ENCODE assay signal across 8 cellular contexts in genomic region chr9:96875460-96876142, GRCh38. TPM values are rescaled to one million over a fixed set of nuclear protein-coding genes. Genes with fewer than 3 reads are reported as not detected.
DNase-seq lines count a peak whose midpoint lies in the region; ATAC-seq and TF ChIP-seq lines count a peak whose summit lies in the region.

No MANE protein-coding gene starts in this region.

- H3K9ac ChIP-seq in OCI-LY3 (ENCODE audit: low read length), result peak overlapping the region; percentile 59

- peak overlapping the region; percentile 79 for H3K4me2 ChIP-seq in OCI-LY3 (ENCODE audit: low read length)

- no peaks in the 10 kb centered on the region for H3K9me3 Mint-ChIP-seq in activated naive CD4-positive, alpha-beta T cell treated with anti-CD3 and anti-CD28 coated beads, Interleukin-2, amount 50 U/mL, for 72 hours

- H3K36me3 Mint-ChIP-seq in activated naive CD4-positive, alpha-beta T cell treated with anti-CD3 and anti-CD28 coated beads, Interleukin-2, amount 50 U/mL, for 72 hours, result peaks cover 8 to 14% of the 10 kb centered on the region in 2 donors

- H3K4me1 ChIP-seq in OCI-LY3 (ENCODE audit: low read length), result peaks cover 19% of the 10 kb centered on the region

- H3K9me3 ChIP-seq in OCI-LY3 (ENCODE audit: insufficient read depth, low read length), result no peaks in the 10 kb centered on the region

- H3K27ac Mint-ChIP-seq in activated naive CD4-positive, alpha-beta T cell treated with anti-CD3 and anti-CD28 coated beads, Interleukin-2, amount 50 U/mL, for 72 hours, result peak overlapping the region; percentile 73 to 84

- no peak overlapping the region for H3K27ac ChIP-seq in OCI-LY3 (ENCODE audit: low read length)

- H2AFZ ChIP-seq in OCI-LY3 (ENCODE audit: low read depth, low read length), result peak overlapping the region; percentile 96

- intact Hi-C loops in Right ventricle myocardium inferior (cut with DNase I), result no loop called here

- no peaks in the 10 kb centered on the region for H3K79me2 ChIP-seq in OCI-LY3 (ENCODE audit: low read length)

- TF ChIP-seq CTCF in OCI-LY3 (IDR thresholded peaks at IDR 0.05; ENCODE audit: low read depth, low read length), result peak; percentile 52

- H3K27me3 ChIP-seq in OCI-LY3 (ENCODE audit: low read depth, low read length), result no peaks in the 10 kb centered on the region

- ATAC-seq in GM21447 (IDR thresholded peaks at IDR 0.05; ENCODE audit: unreplicated experiment) (peak; percentile 61), Right ventricle myocardium inferior (peak; percentile 71)
- peak; percentile 30 to 70 for ATAC-seq in activated naive CD4-positive, alpha-beta T cell treated with anti-CD3 and anti-CD28 coated beads, Interleukin-2, amount 50 U/mL, for 72 hours

- H3K4me3 ChIP-seq in OCI-LY3 (ENCODE audit: low read length), result peak overlapping the region; percentile 80

- no peaks in the 10 kb centered on the region for H3K36me3 ChIP-seq in OCI-LY3 (replicated peaks; ENCODE audit: low read depth, low read length)

- DNase-seq in DMS53 (lab: John Stamatoyannopoulos, UW) (peak; percentile 92), HuH-7.5 (ENCODE audit: low spot score) (peak; percentile 86), Right ventricle myocardium inferior (ENCODE audit: missing footprints) (no peak), occipital lobe (lab: John Stamatoyannopoulos, UW) (peak; percentile 44), amniotic stem cell (lab: John Stamatoyannopoulos, UW) (no peak)
- DNase-seq in activated naive CD4-positive, alpha-beta T cell treated with anti-CD3 and anti-CD28 coated beads, Interleukin-2, amount 50 U/mL, for 72 hours (ENCODE audit: low spot score in 2 of 2), result peak in 1 of 2 donors; percentile 48

- H4K20me1 ChIP-seq in OCI-LY3 (ENCODE audit: insufficient read depth, low read length), result no peaks in the 10 kb centered on the region

RNA-seq across cellular contexts. Expression of gene ZNF782, which starts 21.3 kb away (rescaled TPM):
- total RNA-seq in activated naive CD4-positive, alpha-beta T cell treated with anti-CD3 and anti-CD28 coated beads, Interleukin-2, amount 50 U/mL, for 72 hours, result 1 to 10 TPM; 4.0 to 6.8 TPM
- 3.1 TPM for total RNA-seq in Right ventricle myocardium inferior
- total RNA-seq in occipital lobe, result 41.2 TPM

RNA-seq across cellular contexts. Expression of gene NUTM2G, which starts 53.0 kb away (rescaled TPM):
- not detected for total RNA-seq in activated naive CD4-positive, alpha-beta T cell treated with anti-CD3 and anti-CD28 coated beads, Interleukin-2, amount 50 U/mL, for 72 hours
- total RNA-seq in Right ventricle myocardium inferior (not detected), occipital lobe (not detected)

Comparison
In these comparisons a context has a peak if more than half of its experiments do, and no peak if none do; other contexts are left out.
1. DNase-seq: peak in DMS53 (single experiment), HuH-7.5 (single experiment) and occipital lobe (single experiment); none in Right ventricle myocardium inferior (single experiment) and amniotic stem cell (single experiment).
2. Peak in every context shown above with its lines, with median percentiles within 50 percentile points of each other: ATAC-seq.